28 cellular contexts compared by ENCODE assay signal in genomic region chr2:177340158-177340557, GRCh38. TPM values are rescaled to one million over a fixed set of nuclear protein-coding genes. Genes with fewer than 3 reads are reported as not detected.
DNase-seq lines count a peak whose midpoint lies in the region; ATAC-seq, FAIRE-seq and TF ChIP-seq lines count a peak whose summit lies in the region.
"Had no signal": no experiment of that assay in that cellular context is flagged by ENCODE, and none has a peak within 500 bp of the region (broad histone marks: within the 10 kb centered on the region; RNA-seq: fewer than 3 reads in every experiment).

No MANE protein-coding gene starts in this region.

- BruUV-seq in Calu3 (replicated peaks; lab: Mats Ljungman, UMichigan): no TSS peak
- BruUV-seq in IMR-90 (replicated peaks; lab: Mats Ljungman, UMichigan): no TSS peak

- no peak for TF ChIP-seq RAD21 in IMR-90 (IDR thresholded peaks at IDR 0.05; ENCODE audit: low read length)

- H3K36me3 ChIP-seq in IMR-90 (ENCODE audit: control insufficient read depth, insufficient read depth, low read length): no peaks in the 10 kb centered on the region
- H3K36me3 ChIP-seq in bronchial epithelial cell (ENCODE audit: control insufficient read depth, insufficient read depth, low read length): no peaks in the 10 kb centered on the region
- no peaks in the 10 kb centered on the region for H3K36me3 ChIP-seq in WERI-Rb-1
- H3K36me3 ChIP-seq: BLaER1, Peyer's patch had no signal

- in situ Hi-C loops in IMR-90 (cut with MboI; ENCODE audit: low sequenced_read_pairs): no loop called here

- no peaks in the 10 kb centered on the region for H3K27me3 ChIP-seq in IMR-90 (ENCODE audit: control insufficient read depth, insufficient read depth, low read length)
- H3K27me3 ChIP-seq in bronchial epithelial cell (ENCODE audit: control insufficient read depth, insufficient read depth, low read length): no peaks in the 10 kb centered on the region
- H3K27me3 ChIP-seq in WERI-Rb-1 (ENCODE audit: insufficient read depth, low read depth, severe bottlenecking): no peaks in the 10 kb centered on the region
- H3K27me3 ChIP-seq: BLaER1, Peyer's patch had no signal

- TF ChIP-seq CTCF in Calu3 (IDR thresholded peaks at IDR 0.05; ENCODE audit: unreplicated experiment): no peak
- TF ChIP-seq CTCF in IMR-90 (conservative IDR thresholded peaks at IDR 0.05; ENCODE audit: low read depth, low read length): no peak
- TF ChIP-seq CTCF in bronchial epithelial cell (IDR thresholded peaks at IDR 0.05; ENCODE audit: insufficient read depth, low read length, severe bottlenecking): no peak
- TF ChIP-seq CTCF in WERI-Rb-1 (IDR thresholded peaks at IDR 0.05; ENCODE audit: low read depth, low read length): no peak

- no peaks in the 10 kb centered on the region for H3K9me3 Mint-ChIP-seq in Calu3 (ENCODE audit: low read depth, unreplicated experiment)
- H3K9me3 Mint-ChIP-seq: CD4-positive, alpha-beta memory T cell had no signal

- CTCF ChIA-PET in Calu3 (lab: Charles Lee) (no interaction called here), IMR-90 (lab: Yijun Ruan, JAX) (no interaction called here)

- ATAC-seq in IMR-90 (ENCODE audit: low read depth): no peak
- ATAC-seq in GM21447 (IDR thresholded peaks at IDR 0.05; ENCODE audit: unreplicated experiment): no peak
- ATAC-seq: HepG2, Right ventricle myocardium inferior had no signal

- peaks cover 14% of the 10 kb centered on the region for H3K36me3 Mint-ChIP-seq in Calu3 (ENCODE audit: insufficient read depth, unreplicated experiment)

- peaks cover 28% of the 10 kb centered on the region for H3K4me1 Mint-ChIP-seq in Calu3 (ENCODE audit: low read depth, unreplicated experiment)
- H3K4me1 Mint-ChIP-seq: CD4-positive, alpha-beta memory T cell had no signal

- POLR2A ChIA-PET in IMR-90 (lab: Charles Lee; ENCODE audit: unreplicated experiment): no interaction called here

- no peaks in the 10 kb centered on the region for H3K9me3 ChIP-seq in IMR-90 (ENCODE audit: control insufficient read depth, insufficient read depth, low read length)
- no peaks in the 10 kb centered on the region for H3K9me3 ChIP-seq in WERI-Rb-1 (ENCODE audit: severe bottlenecking)
- H3K9me3 ChIP-seq: BLaER1, Caco-2, Peyer's patch had no signal

- peaks cover 11% of the 10 kb centered on the region for H3K4me1 ChIP-seq in IMR-90 (ENCODE audit: control insufficient read depth, insufficient read depth, low read length)
- H3K4me1 ChIP-seq: Peyer's patch had no signal

- H3K4me3 ChIP-seq in IMR-90 (ENCODE audit: insufficient read depth, low read depth, low read length): no peak overlapping the region
- H3K4me3 ChIP-seq in bronchial epithelial cell (ENCODE audit: low read depth, low read length): no peak overlapping the region
- H3K4me3 ChIP-seq in WERI-Rb-1 (ENCODE audit: low read depth, low read length): no peak overlapping the region
- H3K4me3 ChIP-seq: BLaER1, Peyer's patch had no signal

- no peaks in the 10 kb centered on the region for H4K20me1 ChIP-seq in IMR-90 (ENCODE audit: insufficient read depth, low read length)
- H4K20me1 ChIP-seq: BLaER1 had no signal

- no peak overlapping the region for H3K4ac ChIP-seq in IMR-90 (ENCODE audit: low read depth, low read length)

- H3K56ac ChIP-seq in IMR-90 (ENCODE audit: extremely low read depth, insufficient read depth, low read length): no peak overlapping the region

- no peak overlapping the region for H4K5ac ChIP-seq in IMR-90 (ENCODE audit: low read depth, low read length)

- H2BK20ac ChIP-seq in IMR-90 (ENCODE audit: low read depth, low read length): no peak overlapping the region

- DNase-seq in Calu3 (no peak), IMR-90 (peak; percentile 51), bronchial epithelial cell (ENCODE audit: low read depth) (peak; percentile 56), kidney tubule cell (ENCODE audit: low spot score) (peak; percentile 38), WERI-Rb-1 (no peak), activated gamma-delta T cell (lab: John Stamatoyannopoulos, UW) (no peak), epidermal melanocyte (ENCODE audit: insufficient read length, low spot score) (no peak)
- DNase-seq: ACHN; Caco-2; CD4-positive, alpha-beta memory T cell; DND-41; GDM1; KG1; NCI-H1105; NCI-H2029 treated with DMSO at 0.1 percent for 48 hours; NCI-H345; NCI-H524; NCI-H82; Peyer's patch; SW 1271 had no signal

- H3K4me2 ChIP-seq in IMR-90 (ENCODE audit: low read depth, low read length): no peak overlapping the region
- H3K4me2 ChIP-seq: BLaER1 had no signal

- H3K9me1 ChIP-seq in IMR-90 (ENCODE audit: insufficient read depth, low read length): no peaks in the 10 kb centered on the region

- H3K79me1 ChIP-seq in IMR-90 (ENCODE audit: low read depth in 1 of 2, low read length in 2 of 2): peaks cover 0 to 4% of the 10 kb centered on the region in 2 experiments; a peak in 1 of 4 replicates

- H2BK120ac ChIP-seq in IMR-90 (ENCODE audit: low read depth, low read length): no peak overlapping the region

- H3K9ac ChIP-seq in IMR-90 (ENCODE audit: low read depth, low read length): no peak overlapping the region
- H3K9ac ChIP-seq: BLaER1 had no signal

- H2BK5ac ChIP-seq in IMR-90 (ENCODE audit: low read depth, low read length, poor library complexity, severe bottlenecking): no peak overlapping the region

- no peak overlapping the region for H2AK9ac ChIP-seq in IMR-90 (replicated peaks; ENCODE audit: low read depth, low read length, poor library complexity)

- peak overlapping the region; percentile 13 for H3K27ac Mint-ChIP-seq in Calu3 (ENCODE audit: unreplicated experiment)
- H3K27ac Mint-ChIP-seq: CD4-positive, alpha-beta memory T cell had no signal

- TF ChIP-seq POLR2A in IMR-90 (IDR thresholded peaks at IDR 0.05; ENCODE audit: low read depth, low read length): no peak

- no peak overlapping the region for H2AFZ ChIP-seq in IMR-90 (replicated peaks; ENCODE audit: low read length, poor library complexity)

- no peak overlapping the region for H3K4me3 Mint-ChIP-seq in Calu3 (ENCODE audit: low read depth, unreplicated experiment)
- H3K4me3 Mint-ChIP-seq: CD4-positive, alpha-beta memory T cell had no signal

- H3K18ac ChIP-seq in IMR-90 (ENCODE audit: low read depth, low read length): no peak overlapping the region

- no peak overlapping the region for H2AK5ac ChIP-seq in IMR-90 (ENCODE audit: low read depth, low read length)

- no peak overlapping the region for H4K91ac ChIP-seq in IMR-90 (ENCODE audit: insufficient read depth, low read depth, low read length)

- no peak overlapping the region for H2BK15ac ChIP-seq in IMR-90 (ENCODE audit: low read depth, low read length)

- no peak overlapping the region for H4K8ac ChIP-seq in IMR-90 (ENCODE audit: low read depth in 2 of 2, low read length in 2 of 2)

- H3K27me3 Mint-ChIP-seq in Calu3 (ENCODE audit: unreplicated experiment): no peaks in the 10 kb centered on the region
- H3K27me3 Mint-ChIP-seq: CD4-positive, alpha-beta memory T cell had no signal

- no peak for FAIRE-seq in bronchial epithelial cell (lab: Jason Lieb, UNC)
- FAIRE-seq: GM18507, H54, HepG2 had no signal

- H3K14ac ChIP-seq in IMR-90 (replicated peaks; ENCODE audit: low read depth, low read length): no peak overlapping the region

- H3K27ac ChIP-seq in IMR-90 (ENCODE audit: insufficient read depth, low read length) (no peak overlapping the region), WERI-Rb-1 (no peak overlapping the region)
- H3K27ac ChIP-seq: 22Rv1, BLaER1, HL-60, Peyer's patch had no signal

- dilution Hi-C loops in IMR-90 (cut with HindIII; ENCODE audit: low sequenced_read_pairs, unreplicated experiment): no loop called here

- intact Hi-C loops in Calu3 (cut with micrococcal nuclease; ENCODE audit: unreplicated experiment) (no loop called here), IMR-90 (cut with micrococcal nuclease) (no loop called here)

- H3K23ac ChIP-seq in IMR-90 (ENCODE audit: low read depth, low read length): no peak overlapping the region

TF ChIP-seq in IMR-90, 13 proteins besides CTCF, POLR2A, EP300 and RAD21:
- no peak for TF ChIP-seq SMC3 (IDR thresholded peaks at IDR 0.05; ENCODE audit: low read depth, low read length)
- no peak for TF ChIP-seq MAFK (IDR thresholded peaks at IDR 0.05; ENCODE audit: low read depth, low read length)

RNA-seq across cellular contexts. Expression of gene AGPS, which starts 52.4 kb away (rescaled TPM):
- total RNA-seq in Calu3 (2022) (55.2 and 69.9 TPM in 2 replicates), IMR-90 (2012; rRNA removed) (18.6 and 34.4 TPM in 2 replicates), bronchial epithelial cell (34.8 and 35.5 TPM in 2 replicates)
- 5.5 and 6.6 TPM in 2 replicates for polyA plus RNA-seq in IMR-90 (2012; rRNA removed)
- 2.5 and 7.5 TPM in 2 replicates for polyA plus RNA-seq in IMR-90 (2012; cell fraction: cytosol; rRNA removed)
- polyA plus RNA-seq in IMR-90 (2012; cell fraction: nucleus; rRNA removed; ENCODE audit: low replicate concordance): 2.3 and 3.0 TPM in 2 replicates

Comparison
In these comparisons a context has a peak if more than half of its experiments do, and no peak if none do; other contexts are left out.
1. DNase-seq: peak in IMR-90 (single experiment), bronchial epithelial cell (single experiment) and kidney tubule cell (single experiment); none in Calu3 (single experiment), WERI-Rb-1 (single experiment), activated gamma-delta T cell (single experiment) and epidermal melanocyte (single experiment).